ENCODE assay signal across 8 cellular contexts in the genomic region with DNA sequence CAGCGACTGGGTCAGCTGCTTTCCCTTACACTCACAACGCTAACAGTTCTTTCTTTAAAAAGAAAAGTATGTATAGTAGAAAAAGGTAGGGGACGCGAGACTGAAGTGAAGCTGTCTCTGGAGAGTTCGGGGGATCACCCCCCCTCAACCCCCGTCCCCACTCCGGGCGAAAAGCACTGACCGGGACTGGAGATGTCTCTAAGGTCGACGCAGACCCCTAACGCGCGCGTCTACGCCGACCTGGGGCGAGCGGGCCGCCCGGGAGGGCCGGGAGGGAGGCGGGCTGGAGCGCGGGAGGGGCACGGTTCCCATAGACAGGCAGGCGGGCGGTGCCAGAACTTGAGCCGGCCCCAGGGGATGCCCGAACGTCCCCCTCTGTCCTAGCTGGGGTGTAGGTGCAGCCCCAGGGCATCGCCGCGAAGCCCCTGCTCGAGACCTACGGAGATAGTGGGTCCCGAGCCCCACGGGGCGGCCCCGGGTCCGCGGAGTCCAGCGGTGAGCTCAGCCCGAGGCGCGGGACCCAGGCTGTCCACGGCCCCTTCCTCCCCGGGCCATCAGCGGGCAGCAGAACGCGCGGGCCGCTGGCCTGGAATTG.
DNase-seq lines count a peak whose midpoint lies in the region; ATAC-seq, FAIRE-seq and TF ChIP-seq lines count a peak whose summit lies in the region.

No MANE protein-coding gene starts in this region.

- H3K9me3 ChIP-seq in esophagus muscularis mucosa, result no peaks in the 10 kb centered on the region

- H3K4me1 ChIP-seq in esophagus muscularis mucosa, result peaks cover 28 to 53% (median 47%) of the 10 kb centered on the region in 4 donors

- peak overlapping the region; percentile 84 to 89 (median 86) for H3K27ac ChIP-seq in esophagus muscularis mucosa (replicated peaks in 1 of 4)

- no peaks in the 10 kb centered on the region for H3K36me3 ChIP-seq in esophagus muscularis mucosa

- TF ChIP-seq CTCF in D721Med (IDR thresholded peaks at IDR 0.05; ENCODE audit: insufficient read depth, missing control alignments) (no peak), esophagus muscularis mucosa (IDR thresholded peaks at IDR 0.05) (no peak), nephron (IDR thresholded peaks at IDR 0.05; ENCODE audit: unreplicated experiment in 3 of 3) (no peak), type B pancreatic cell (conservative IDR thresholded peaks at IDR 0.05) (no peak)

- WGBS in esophagus muscularis mucosa, result 0% methylated on average over 10 of the region's 53 CpGs

- no peaks in the 10 kb centered on the region for H3K27me3 Mint-ChIP-seq in IgD-negative memory B cell
- H3K27me3 Mint-ChIP-seq in nephron (ENCODE audit: low read depth), result peaks cover 27% of the 10 kb centered on the region
- H3K27me3 Mint-ChIP-seq in type B pancreatic cell, result peaks cover 42% of the 10 kb centered on the region

- peak; percentile 53 for ATAC-seq in GM21390 (IDR thresholded peaks at IDR 0.05; ENCODE audit: unreplicated experiment)

- H3K36me3 Mint-ChIP-seq in IgD-negative memory B cell, result no peaks in the 10 kb centered on the region
- H3K36me3 Mint-ChIP-seq in nephron (ENCODE audit: low read depth), result no peaks in the 10 kb centered on the region
- H3K36me3 Mint-ChIP-seq in type B pancreatic cell, result no peaks in the 10 kb centered on the region

- no peaks in the 10 kb centered on the region for H3K27me3 ChIP-seq in esophagus muscularis mucosa

- intact Hi-C loops in esophagus muscularis mucosa (cut with DNase I), result loop anchor here (5.0 kb wide), 2 partner anchors 75 to 205 kb away; no protein-coding TSS in a partner anchor

- H3K4me3 Mint-ChIP-seq in IgD-negative memory B cell (peak overlapping the region; percentile 86 to 95 (median 92)), nephron (peak overlapping the region; percentile 86 to 91 (median 90)), type B pancreatic cell (peak overlapping the region; percentile 86)

- FAIRE-seq in D721Med (lab: Jason Lieb, UNC), result no peak

- H3K4me1 Mint-ChIP-seq in IgD-negative memory B cell (peaks cover 6 to 13% (median 6%) of the 10 kb centered on the region in 3 donors), nephron (peaks cover 10% of the 10 kb centered on the region), type B pancreatic cell (ENCODE audit: unreplicated experiment) (peaks cover 46% of the 10 kb centered on the region)

- no peak for TF ChIP-seq EP300 in esophagus muscularis mucosa (IDR thresholded peaks at IDR 0.05)

- H3K9me3 Mint-ChIP-seq in IgD-negative memory B cell (no peaks in the 10 kb centered on the region), nephron (no peaks in the 10 kb centered on the region), type B pancreatic cell (no peaks in the 10 kb centered on the region)

- H3K27ac Mint-ChIP-seq in IgD-negative memory B cell (peak overlapping the region in 1 of 3 donors; percentile 24), nephron (peak overlapping the region; percentile 31 to 67 (median 39)), type B pancreatic cell (peak overlapping the region; percentile 46)

- TF ChIP-seq POLR2A in esophagus muscularis mucosa (IDR thresholded peaks at IDR 0.05; ENCODE audit: low read depth), result no peak

- H3K4me3 ChIP-seq in esophagus muscularis mucosa, result peak overlapping the region; percentile 75 to 98 (median 88)

- DNase-seq in D721Med (ENCODE audit: insufficient read length, low spot score) (peak; percentile 26), esophagus muscularis mucosa (ENCODE audit: extremely low spot score) (no peak), type B pancreatic cell (ENCODE audit: extremely low spot score, unreplicated experiment) (no peak), SHP77 treated with DMSO at 0.1 percent for 48 hours (lab: John Stamatoyannopoulos, UW) (no peak)
- DNase-seq in activated CD8-positive, alpha-beta memory T cell treated with anti-CD3 and anti-CD28 coated beads, Interleukin-2, amount 50 U/mL, for 48 hours, result peak; percentile 76

Comparison
In these comparisons a context has a peak if more than half of its experiments do, and no peak if none do; other contexts are left out.
1. DNase-seq: peak in D721Med (single experiment) and activated CD8-positive, alpha-beta memory T cell treated with anti-CD3 and anti-CD28 coated beads, Interleukin-2, amount 50 U/mL, for 48 hours (single experiment); none in esophagus muscularis mucosa (single experiment), type B pancreatic cell (single experiment) and SHP77 treated with DMSO at 0.1 percent for 48 hours (single experiment).
2. Peak in every context shown above with its lines, with median percentiles within 50 percentile points of each other: H3K4me3 Mint-ChIP-seq.